ENCODE assay signal across 1 cellular context in the genomic region with DNA sequence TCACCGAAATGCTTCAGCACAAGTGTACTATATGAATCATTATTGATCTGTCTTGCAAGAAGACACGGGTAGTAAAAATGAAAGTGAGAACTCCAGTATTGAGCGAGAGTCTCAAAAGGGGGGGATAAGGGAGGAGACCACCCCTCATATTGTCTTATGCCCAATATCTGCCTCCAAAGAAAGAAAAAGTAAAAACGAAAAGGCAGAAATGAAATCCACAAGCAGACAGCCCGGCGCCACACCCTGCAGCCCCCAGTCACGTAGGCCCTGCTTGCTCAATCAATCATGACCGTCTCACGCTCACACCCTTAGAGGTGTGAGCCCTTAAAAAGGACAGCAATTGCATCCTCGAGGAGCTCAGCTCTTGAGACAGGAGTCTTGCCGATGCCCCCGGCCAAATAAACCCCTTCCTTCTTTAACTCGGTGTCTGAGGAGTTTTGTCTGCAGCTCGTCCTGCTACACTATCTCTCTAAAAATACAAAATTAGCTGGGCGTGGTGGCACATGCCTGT.
TF ChIP-seq lines count a peak whose summit lies in the region.
"Not testable (repeated sequence)": the region's sequence is repeated elsewhere in the genome, so short reads cannot be mapped to it uniquely, and the experiment has no call there.

No MANE protein-coding gene starts in this region.

TF ChIP-seq in K562, 482 proteins besides CTCF, POLR2A, EP300 and RAD21 (continued from another document and continues in another):
- TF ChIP-seq, protein P1, sequence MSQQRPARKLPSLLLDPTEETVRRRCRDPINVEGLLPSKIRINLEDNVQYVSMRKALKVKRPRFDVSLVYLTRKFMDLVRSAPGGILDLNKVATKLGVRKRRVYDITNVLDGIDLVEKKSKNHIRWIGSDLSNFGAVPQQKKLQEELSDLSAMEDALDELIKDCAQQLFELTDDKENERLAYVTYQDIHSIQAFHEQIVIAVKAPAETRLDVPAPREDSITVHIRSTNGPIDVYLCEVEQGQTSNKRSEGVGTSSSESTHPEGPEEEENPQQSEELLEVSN (IDR thresholded peaks at IDR 0.05; ENCODE audit: borderline replicate concordance in 1 of 2, extremely low read depth in 1 of 2, insufficient read depth in 1 of 2, insufficient read length in 1 of 2, low read depth in 1 of 2, low read length in 1 of 2, poor library complexity in 1 of 2, severe bottlenecking in 1 of 2) = peak in 1 of 2 experiments; percentile 60
- TF ChIP-seq L3MBTL2 (IDR thresholded peaks at IDR 0.05) (peak; percentile 92), HDAC2 (IDR thresholded peaks at IDR 0.05) (peak; percentile 32), FOXJ2 (tag; IDR thresholded peaks at IDR 0.05) (peak; percentile 45; the same call in 1 of the 2 replicates), KLF1 (tag; IDR thresholded peaks at IDR 0.05) (0 out of 2 replicates have a peak, but pooled peaks have one; percentile 44), KDM5B (IDR thresholded peaks at IDR 0.05; ENCODE audit: insufficient replicate concordance, low read depth, low read length) (peak; percentile 44), SOX6 (IDR thresholded peaks at IDR 0.05) (0 out of 2 replicates have a peak, but pooled peaks have one; percentile 26), CXXC5 (CRISPR knock-in tag; IDR thresholded peaks at IDR 0.05) (peak; percentile 43), ZKSCAN8 (CRISPR knock-in tag; IDR thresholded peaks at IDR 0.05) (0 out of 2 replicates have a peak, but pooled peaks have one; percentile 9), BHLHE40 (IDR thresholded peaks at IDR 0.05; ENCODE audit: low read length) (peak; percentile 51; the same call in 1 of the 2 replicates), DPF2 (IDR thresholded peaks at IDR 0.05) (peak; percentile 34; the same call in 1 of the 2 replicates), ZFX (CRISPR knock-in tag; IDR thresholded peaks at IDR 0.05) (peak; percentile 60), HDAC1 (IDR thresholded peaks at IDR 0.05) (peak in 1 of 2 experiments; percentile 54; a peak in 2 of 4 replicates), PHF8 (IDR thresholded peaks at IDR 0.05; ENCODE audit: borderline replicate concordance, low read length) (peak; percentile 8; the same call in 1 of the 2 replicates), ZEB2 (IDR thresholded peaks at IDR 0.05) (peak; percentile 63), ZBTB7A (IDR thresholded peaks at IDR 0.05; ENCODE audit: borderline replicate concordance, control insufficient read depth, low read depth, low read length) (0 out of 2 replicates have a peak, but pooled peaks have one; percentile 49), ARID2 (IDR thresholded peaks at IDR 0.05) (0 out of 2 replicates have a peak, but pooled peaks have one; percentile 16), YY1 (IDR thresholded peaks at IDR 0.05; ENCODE audit: borderline replicate concordance in 1 of 3, control insufficient read depth in 1 of 3, extremely low read depth in 1 of 3, insufficient read depth in 3 of 3, insufficient read length in 1 of 3, insufficient replicate concordance in 2 of 3, low read depth in 1 of 3, low read length in 2 of 3) (peak in 1 of 3 experiments; percentile 65), MTA1 (IDR thresholded peaks at IDR 0.05; ENCODE audit: borderline replicate concordance) (0 out of 2 replicates have a peak, but pooled peaks have one; percentile 56), ARNT (IDR thresholded peaks at IDR 0.05) (peak; percentile 97 to 98), CEBPB (tag; IDR thresholded peaks at IDR 0.05) (peak; percentile 92), ZBTB17 (CRISPR knock-in tag; IDR thresholded peaks at IDR 0.05) (0 out of 2 replicates have a peak, but pooled peaks have one; percentile 26), MECOM (CRISPR knock-in tag; IDR thresholded peaks at IDR 0.05) (peak; percentile 65; the same call in 1 of the 2 replicates), LEF1 (IDR thresholded peaks at IDR 0.05) (0 out of 2 replicates have a peak, but pooled peaks have one; percentile 29), CREM (IDR thresholded peaks at IDR 0.05; ENCODE audit: low read depth) (peak; percentile 36; the same call in 1 of the 2 replicates), CEBPG (CRISPR knock-in tag; IDR thresholded peaks at IDR 0.05) (peak; percentile 57), CEBPG (tag; conservative IDR thresholded peaks at IDR 0.05 in 1 of 2, IDR thresholded peaks at IDR 0.05 in 1 of 2) (peak; percentile 26 to 54; a peak in 3 of 4 replicates), TRIM28 (IDR thresholded peaks at IDR 0.05) (0 out of 2 replicates have a peak, but pooled peaks have one; percentile 38), MCM7 (IDR thresholded peaks at IDR 0.05) (0 out of 4 replicates have a peak, but pooled peaks of 1 of the 2 experiments have one; percentile 58), BCOR (IDR thresholded peaks at IDR 0.05) (peak; percentile 57; the same call in 1 of the 2 replicates), NBN (IDR thresholded peaks at IDR 0.05; ENCODE audit: low read depth) (0 out of 2 replicates have a peak, but pooled peaks have one; percentile 26), MTA3 (IDR thresholded peaks at IDR 0.05; ENCODE audit: borderline replicate concordance) (0 out of 2 replicates have a peak, but pooled peaks have one; percentile 13), CBX3 (IDR thresholded peaks at IDR 0.05; ENCODE audit: borderline replicate concordance in 1 of 2, low read length in 2 of 2) (peak in 1 of 2 experiments; percentile 7; a peak in 1 of 3 replicates), SMARCC2 (IDR thresholded peaks at IDR 0.05; ENCODE audit: low read depth) (0 out of 2 replicates have a peak, but pooled peaks have one; percentile 17), ATF1 (tag; IDR thresholded peaks at IDR 0.05) (peak; percentile 5; the same call in 1 of the 2 replicates), SMARCA4 (IDR thresholded peaks at IDR 0.05) (peak; percentile 23; the same call in 1 of the 2 replicates), ARID1B (IDR thresholded peaks at IDR 0.05) (peak; percentile 22; the same call in 1 of the 2 replicates)
- TF ChIP-seq, protein P2, sequence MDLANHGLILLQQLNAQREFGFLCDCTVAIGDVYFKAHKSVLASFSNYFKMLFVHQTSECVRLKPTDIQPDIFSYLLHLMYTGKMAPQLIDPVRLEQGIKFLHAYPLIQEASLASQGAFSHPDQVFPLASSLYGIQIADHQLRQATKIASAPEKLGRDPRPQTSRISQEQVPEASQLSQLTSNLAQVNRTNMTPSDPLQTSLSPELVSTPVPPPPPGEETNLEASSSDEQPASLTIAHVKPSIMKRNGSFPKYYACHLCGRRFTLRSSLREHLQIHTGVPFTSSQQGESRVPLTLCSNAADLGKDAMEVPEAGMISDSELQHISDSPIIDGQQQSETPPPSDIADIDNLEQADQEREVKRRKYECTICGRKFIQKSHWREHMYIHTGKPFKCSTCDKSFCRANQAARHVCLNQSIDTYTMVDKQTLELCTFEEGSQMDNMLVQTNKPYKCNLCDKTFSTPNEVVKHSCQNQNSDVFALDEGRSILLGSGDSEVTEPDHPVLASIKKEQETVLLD (IDR thresholded peaks at IDR 0.05) = 0 out of 2 replicates have a peak, but pooled peaks have one; percentile 22
- TF ChIP-seq, protein P3, sequence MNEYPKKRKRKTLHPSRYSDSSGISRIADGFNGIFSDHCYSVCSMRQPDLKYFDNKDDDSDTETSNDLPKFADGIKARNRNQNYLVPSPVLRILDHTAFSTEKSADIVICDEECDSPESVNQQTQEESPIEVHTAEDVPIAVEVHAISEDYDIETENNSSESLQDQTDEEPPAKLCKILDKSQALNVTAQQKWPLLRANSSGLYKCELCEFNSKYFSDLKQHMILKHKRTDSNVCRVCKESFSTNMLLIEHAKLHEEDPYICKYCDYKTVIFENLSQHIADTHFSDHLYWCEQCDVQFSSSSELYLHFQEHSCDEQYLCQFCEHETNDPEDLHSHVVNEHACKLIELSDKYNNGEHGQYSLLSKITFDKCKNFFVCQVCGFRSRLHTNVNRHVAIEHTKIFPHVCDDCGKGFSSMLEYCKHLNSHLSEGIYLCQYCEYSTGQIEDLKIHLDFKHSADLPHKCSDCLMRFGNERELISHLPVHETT (CRISPR knock-in tag; conservative IDR thresholded peaks at IDR 0.05 in 1 of 2, IDR thresholded peaks at IDR 0.05 in 1 of 2) = 0 out of 4 replicates have a peak, but pooled peaks of 1 of the 2 experiments have one; percentile 25
- TF ChIP-seq, protein P4, sequence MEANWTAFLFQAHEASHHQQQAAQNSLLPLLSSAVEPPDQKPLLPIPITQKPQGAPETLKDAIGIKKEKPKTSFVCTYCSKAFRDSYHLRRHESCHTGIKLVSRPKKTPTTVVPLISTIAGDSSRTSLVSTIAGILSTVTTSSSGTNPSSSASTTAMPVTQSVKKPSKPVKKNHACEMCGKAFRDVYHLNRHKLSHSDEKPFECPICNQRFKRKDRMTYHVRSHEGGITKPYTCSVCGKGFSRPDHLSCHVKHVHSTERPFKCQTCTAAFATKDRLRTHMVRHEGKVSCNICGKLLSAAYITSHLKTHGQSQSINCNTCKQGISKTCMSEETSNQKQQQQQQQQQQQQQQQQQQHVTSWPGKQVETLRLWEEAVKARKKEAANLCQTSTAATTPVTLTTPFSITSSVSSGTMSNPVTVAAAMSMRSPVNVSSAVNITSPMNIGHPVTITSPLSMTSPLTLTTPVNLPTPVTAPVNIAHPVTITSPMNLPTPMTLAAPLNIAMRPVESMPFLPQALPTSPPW (CRISPR knock-in tag; IDR thresholded peaks at IDR 0.05) = peak; percentile 27
- TF ChIP-seq, protein P5, sequence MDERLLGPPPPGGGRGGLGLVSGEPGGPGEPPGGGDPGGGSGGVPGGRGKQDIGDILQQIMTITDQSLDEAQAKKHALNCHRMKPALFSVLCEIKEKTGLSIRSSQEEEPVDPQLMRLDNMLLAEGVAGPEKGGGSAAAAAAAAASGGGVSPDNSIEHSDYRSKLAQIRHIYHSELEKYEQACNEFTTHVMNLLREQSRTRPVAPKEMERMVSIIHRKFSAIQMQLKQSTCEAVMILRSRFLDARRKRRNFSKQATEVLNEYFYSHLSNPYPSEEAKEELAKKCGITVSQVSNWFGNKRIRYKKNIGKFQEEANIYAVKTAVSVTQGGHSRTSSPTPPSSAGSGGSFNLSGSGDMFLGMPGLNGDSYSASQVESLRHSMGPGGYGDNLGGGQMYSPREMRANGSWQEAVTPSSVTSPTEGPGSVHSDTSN (CRISPR knock-in tag; IDR thresholded peaks at IDR 0.05; ENCODE audit: low read depth) = not testable (repeated sequence)
- TF ChIP-seq, protein P5 (tag; conservative IDR thresholded peaks at IDR 0.05; ENCODE audit: low read depth) = peak; percentile 83
- TF ChIP-seq, protein P6, sequence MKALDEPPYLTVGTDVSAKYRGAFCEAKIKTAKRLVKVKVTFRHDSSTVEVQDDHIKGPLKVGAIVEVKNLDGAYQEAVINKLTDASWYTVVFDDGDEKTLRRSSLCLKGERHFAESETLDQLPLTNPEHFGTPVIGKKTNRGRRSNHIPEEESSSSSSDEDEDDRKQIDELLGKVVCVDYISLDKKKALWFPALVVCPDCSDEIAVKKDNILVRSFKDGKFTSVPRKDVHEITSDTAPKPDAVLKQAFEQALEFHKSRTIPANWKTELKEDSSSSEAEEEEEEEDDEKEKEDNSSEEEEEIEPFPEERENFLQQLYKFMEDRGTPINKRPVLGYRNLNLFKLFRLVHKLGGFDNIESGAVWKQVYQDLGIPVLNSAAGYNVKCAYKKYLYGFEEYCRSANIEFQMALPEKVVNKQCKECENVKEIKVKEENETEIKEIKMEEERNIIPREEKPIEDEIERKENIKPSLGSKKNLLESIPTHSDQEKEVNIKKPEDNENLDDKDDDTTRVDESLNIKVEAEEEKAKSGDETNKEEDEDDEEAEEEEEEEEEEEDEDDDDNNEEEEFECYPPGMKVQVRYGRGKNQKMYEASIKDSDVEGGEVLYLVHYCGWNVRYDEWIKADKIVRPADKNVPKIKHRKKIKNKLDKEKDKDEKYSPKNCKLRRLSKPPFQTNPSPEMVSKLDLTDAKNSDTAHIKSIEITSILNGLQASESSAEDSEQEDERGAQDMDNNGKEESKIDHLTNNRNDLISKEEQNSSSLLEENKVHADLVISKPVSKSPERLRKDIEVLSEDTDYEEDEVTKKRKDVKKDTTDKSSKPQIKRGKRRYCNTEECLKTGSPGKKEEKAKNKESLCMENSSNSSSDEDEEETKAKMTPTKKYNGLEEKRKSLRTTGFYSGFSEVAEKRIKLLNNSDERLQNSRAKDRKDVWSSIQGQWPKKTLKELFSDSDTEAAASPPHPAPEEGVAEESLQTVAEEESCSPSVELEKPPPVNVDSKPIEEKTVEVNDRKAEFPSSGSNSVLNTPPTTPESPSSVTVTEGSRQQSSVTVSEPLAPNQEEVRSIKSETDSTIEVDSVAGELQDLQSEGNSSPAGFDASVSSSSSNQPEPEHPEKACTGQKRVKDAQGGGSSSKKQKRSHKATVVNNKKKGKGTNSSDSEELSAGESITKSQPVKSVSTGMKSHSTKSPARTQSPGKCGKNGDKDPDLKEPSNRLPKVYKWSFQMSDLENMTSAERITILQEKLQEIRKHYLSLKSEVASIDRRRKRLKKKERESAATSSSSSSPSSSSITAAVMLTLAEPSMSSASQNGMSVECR (CRISPR knock-in tag; IDR thresholded peaks at IDR 0.05) = 0 out of 2 replicates have a peak, but pooled peaks have one; percentile 36
- TF ChIP-seq, protein P7, sequence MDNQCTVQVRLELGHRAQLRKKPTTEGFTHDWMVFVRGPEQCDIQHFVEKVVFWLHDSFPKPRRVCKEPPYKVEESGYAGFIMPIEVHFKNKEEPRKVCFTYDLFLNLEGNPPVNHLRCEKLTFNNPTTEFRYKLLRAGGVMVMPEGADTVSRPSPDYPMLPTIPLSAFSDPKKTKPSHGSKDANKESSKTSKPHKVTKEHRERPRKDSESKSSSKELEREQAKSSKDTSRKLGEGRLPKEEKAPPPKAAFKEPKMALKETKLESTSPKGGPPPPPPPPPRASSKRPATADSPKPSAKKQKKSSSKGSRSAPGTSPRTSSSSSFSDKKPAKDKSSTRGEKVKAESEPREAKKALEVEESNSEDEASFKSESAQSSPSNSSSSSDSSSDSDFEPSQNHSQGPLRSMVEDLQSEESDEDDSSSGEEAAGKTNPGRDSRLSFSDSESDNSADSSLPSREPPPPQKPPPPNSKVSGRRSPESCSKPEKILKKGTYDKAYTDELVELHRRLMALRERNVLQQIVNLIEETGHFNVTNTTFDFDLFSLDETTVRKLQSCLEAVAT (IDR thresholded peaks at IDR 0.05) = peak; percentile 46 to 67; a peak in 1 of 4 replicates
- not testable (repeated sequence) for TF ChIP-seq ATF1 (CRISPR knock-in tag; IDR thresholded peaks at IDR 0.05)
